Comparison of ENCODE assay signal across 8 cellular contexts in genomic region chr5:145937432-145938250, GRCh38. TPM values are rescaled to one million over a fixed set of nuclear protein-coding genes. Genes with fewer than 3 reads are reported as not detected.
A peak's percentile ranks its signal among the peaks of the same experiment; 100 is the strongest.
DNase-seq lines count a peak whose midpoint lies in the region; ATAC-seq and TF ChIP-seq lines count a peak whose summit lies in the region.

No MANE protein-coding gene starts in this region.

- no peak for TF ChIP-seq CTCF in Peyer's patch (IDR thresholded peaks at IDR 0.05)
- TF ChIP-seq CTCF in right atrium auricular region (IDR thresholded peaks at IDR 0.05), result no peak
- no peak for TF ChIP-seq CTCF in suprapubic skin (IDR thresholded peaks at IDR 0.05)

- TF ChIP-seq EP300 in suprapubic skin (IDR thresholded peaks at IDR 0.05), result no peak

- H3K4me3 ChIP-seq in Peyer's patch (peak overlapping the region in 3 of 4 donors; percentile 28 to 81 (median 66)), right atrium auricular region (peak overlapping the region; percentile 50 to 61), suprapubic skin (peak overlapping the region; percentile 48)

- no peak for ATAC-seq in HG02763 (IDR thresholded peaks at IDR 0.05; ENCODE audit: unreplicated experiment)

- H3K9me3 ChIP-seq in Peyer's patch, result no peaks in the 10 kb centered on the region
- H3K9me3 ChIP-seq in right atrium auricular region, result no peaks in the 10 kb centered on the region
- H3K9me3 ChIP-seq in suprapubic skin, result no peaks in the 10 kb centered on the region

- peak; percentile 85 to 95 for TF ChIP-seq POLR2A in Peyer's patch (IDR thresholded peaks at IDR 0.05)
- no peak for TF ChIP-seq POLR2A in suprapubic skin (IDR thresholded peaks at IDR 0.05)

- H3K27me3 ChIP-seq in Peyer's patch (no peaks in the 10 kb centered on the region), right atrium auricular region (no peaks in the 10 kb centered on the region), suprapubic skin (no peaks in the 10 kb centered on the region)

- WGBS in suprapubic skin, result 46% methylated on average over 22 of the region's 23 CpGs

- peak overlapping the region in 3 of 4 donors; percentile 52 to 82 (median 71) for H3K27ac ChIP-seq in Peyer's patch
- peak overlapping the region; percentile 71 to 87 for H3K27ac ChIP-seq in right atrium auricular region
- peak overlapping the region; percentile 79 for H3K27ac ChIP-seq in suprapubic skin

- peaks cover 0 to 20% (median 0%) of the 10 kb centered on the region in 4 donors for H3K4me1 ChIP-seq in Peyer's patch
- peaks cover 0 to 47% of the 10 kb centered on the region in 2 donors for H3K4me1 ChIP-seq in right atrium auricular region
- H3K4me1 ChIP-seq in suprapubic skin, result peaks cover 49% of the 10 kb centered on the region

- H3K36me3 ChIP-seq in Peyer's patch (no peaks in the 10 kb centered on the region), right atrium auricular region (no peaks in the 10 kb centered on the region), suprapubic skin (no peaks in the 10 kb centered on the region)

- DNase-seq in activated CD8-positive, alpha-beta memory T cell treated with anti-CD3 and anti-CD28 coated beads, Interleukin-2, amount 50 U/mL, for 48 hours, result peak; percentile 55
- DNase-seq in activated CD8-positive, alpha-beta memory T cell treated with anti-CD3 and anti-CD28 coated beads for 24 hours, result no peak
- peak in 2 of 3 donors; percentile 61 to 69 for DNase-seq in Peyer's patch
- DNase-seq in right atrium auricular region (ENCODE audit: low spot score), result no peak
- no peak for DNase-seq in suprapubic skin (ENCODE audit: low spot score in 2 of 2)
- no peak for DNase-seq in NOMO-1 treated with dmso at 0.1 percent for 144 hours (lab: John Stamatoyannopoulos, UW; ENCODE audit: unreplicated experiment)
- DNase-seq in hippocampal formation (lab: John Stamatoyannopoulos, UW), result no peak

RNA-seq across cellular contexts. Expression of gene SH3RF2, which starts 1.3 kb away (rescaled TPM):
- 100 to 1,000 TPM in 2 of 4 donors, 10 to 100 TPM in 2; 39.6 to 118 (median 96.0) TPM for total RNA-seq in Peyer's patch
- total RNA-seq in right atrium auricular region, result 100 to 1,000 TPM in 1 of 2 donors, 10 to 100 TPM in 1; 41.2 to 272 TPM
- 100 to 1,000 TPM; 129 to 334 (median 160) TPM for total RNA-seq in suprapubic skin

Comparison
In these comparisons a context has a peak if more than half of its experiments do, and no peak if none do; other contexts are left out.
1. DNase-seq: peak in activated CD8-positive, alpha-beta memory T cell treated with anti-CD3 and anti-CD28 coated beads, Interleukin-2, amount 50 U/mL, for 48 hours (single experiment) and Peyer's patch (2 of 3); none in activated CD8-positive, alpha-beta memory T cell treated with anti-CD3 and anti-CD28 coated beads for 24 hours (single experiment), right atrium auricular region (single experiment), suprapubic skin (0 of 2), NOMO-1 treated with dmso at 0.1 percent for 144 hours (single experiment) and hippocampal formation (0 of 2).
2. POLR2A ChIP-seq: peak in Peyer's patch (2 of 2); none in suprapubic skin (0 of 2).
3. Peak in every context shown above with its lines, with median percentiles within 50 percentile points of each other: H3K27ac ChIP-seq and H3K4me3 ChIP-seq.